1 cellular context compared by ENCODE assay signal in genomic region chr1:150514913-150515327, GRCh38.
TF ChIP-seq lines count a peak whose summit lies in the region.

No MANE protein-coding gene starts in this region.

TF ChIP-seq in IMR-90, 13 proteins besides CTCF, POLR2A, EP300 and RAD21:
- TF ChIP-seq RCOR1 (IDR thresholded peaks at IDR 0.05; ENCODE audit: insufficient replicate concordance, low read length) (no peak), USF2 (IDR thresholded peaks at IDR 0.05; ENCODE audit: low read depth, low read length) (no peak), RFX5 (IDR thresholded peaks at IDR 0.05; ENCODE audit: low read depth, low read length) (no peak), BHLHE40 (IDR thresholded peaks at IDR 0.05; ENCODE audit: low read depth, low read length) (no peak), MXI1 (IDR thresholded peaks at IDR 0.05; ENCODE audit: borderline replicate concordance, low read depth, low read length) (no peak), FOS (IDR thresholded peaks at IDR 0.05; ENCODE audit: low read depth, low read length) (no peak), NFE2L2 (IDR thresholded peaks at IDR 0.05; ENCODE audit: low read depth, low read length) (no peak), MAZ (IDR thresholded peaks at IDR 0.05; ENCODE audit: borderline replicate concordance, low read depth, low read length) (no peak), ELK1 (IDR thresholded peaks at IDR 0.05; ENCODE audit: borderline replicate concordance, low read depth, low read length) (no peak), CHD1 (IDR thresholded peaks at IDR 0.05; ENCODE audit: low read depth, low read length) (no peak), CEBPB (IDR thresholded peaks at IDR 0.05; ENCODE audit: low read depth, low read length) (no peak), MAFK (IDR thresholded peaks at IDR 0.05; ENCODE audit: low read depth, low read length) (no peak), SMC3 (IDR thresholded peaks at IDR 0.05; ENCODE audit: low read depth, low read length) (no peak)
TF ChIP-seq in IMR-90: peak in this region for 0.
